In the genomic region with DNA sequence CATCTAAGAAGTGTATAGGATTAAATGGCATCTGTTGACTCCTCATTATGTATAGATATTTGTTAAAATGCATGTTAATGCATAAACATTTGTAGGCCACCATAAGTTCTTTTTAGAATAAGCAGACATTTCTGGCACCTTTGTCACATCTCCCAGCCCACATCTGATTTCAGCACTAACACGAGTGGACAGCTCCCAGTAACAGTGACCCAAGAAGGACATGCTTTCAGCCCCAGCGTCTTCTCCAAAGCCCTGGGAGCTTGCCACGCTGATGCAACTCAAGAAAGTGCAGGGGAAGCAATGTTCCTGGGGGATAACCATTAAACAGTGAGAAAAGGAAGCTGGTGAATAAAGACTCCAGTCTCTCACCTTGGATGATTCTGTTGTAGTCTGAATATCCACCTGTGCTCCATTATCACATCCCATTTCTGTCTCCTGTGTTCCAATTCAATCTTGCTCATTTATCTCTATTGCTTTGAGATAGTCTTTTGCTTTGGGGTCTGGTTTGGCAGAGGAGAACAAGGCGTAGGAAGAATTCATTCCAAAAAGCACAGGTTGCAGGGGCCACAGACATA, we compare ENCODE assay signal across 1 cellular context.
TF ChIP-seq lines count a peak whose summit lies in the region.

No MANE protein-coding gene starts in this region.

TF ChIP-seq in SK-N-SH, 30 proteins besides CTCF, POLR2A, EP300 and RAD21 (continued from another document):
- no peak for TF ChIP-seq ELF1 (IDR thresholded peaks at IDR 0.05)
